In genomic region chr3:58628823-58629562, GRCh38 we compare ENCODE assay signal across 9 cellular contexts. TPM values are rescaled to one million over a fixed set of nuclear protein-coding genes. Genes with fewer than 3 reads are reported as not detected.
DNase-seq lines count a peak whose midpoint lies in the region; ATAC-seq lines count a peak whose summit lies in the region.
"Had no signal": no experiment of that assay in that cellular context is flagged by ENCODE, and none has a peak within 500 bp of the region (broad histone marks: within the 10 kb centered on the region; RNA-seq: fewer than 3 reads in every experiment).

No MANE protein-coding gene starts in this region.

- no peak overlapping the region for H3K4me3 ChIP-seq in skin epidermis

- in situ Hi-C loops in ACHN (cut with HindIII; ENCODE audit: low pct_ligation_motif_present, low pct_unique_long_range_greater_than_20kb, low sequenced_read_pairs), result no loop called here

- CTCF ChIA-PET in activated CD4-positive, alpha-beta T cell treated with anti-CD3 and anti-CD28 coated beads for 36 hours (lab: Charles Lee), result interaction anchor here (0.9 to 4.5 kb wide), 6 partner anchors 11 to 62 kb away, joined by 3 to 31 read pairs (median 5); no protein-coding TSS in a partner anchor

- no peaks in the 10 kb centered on the region for H3K9me3 Mint-ChIP-seq in activated T-helper 2 cell treated with anti-CD3 and anti-CD28 coated beads, Interferon-gamma antibody, Interleukin-2, Interleukin-4, amounts not matched to agents 10 μg/mL and 5 μg/mL and 100 μg/mL, durations not matched to agents 14 hours and 24 hours and 36 hours
- no peaks in the 10 kb centered on the region for H3K9me3 Mint-ChIP-seq in activated CD4-positive, alpha-beta T cell treated with anti-CD3 and anti-CD28 coated beads for 36 hours (ENCODE audit: low read depth)
- H3K9me3 Mint-ChIP-seq: activated CD4-positive, alpha-beta T cell treated with anti-CD3 and anti-CD28 coated beads, Interleukin-2, amount 10 ng/mL, durations not matched to agents 24 days and 14 days had no signal

- DNase-seq in HCEC 1CT (peak; percentile 92), amniotic stem cell (lab: John Stamatoyannopoulos, UW) (peak; percentile 72), left ventricle myocardium superior (peak; percentile 50), NCI-H748 (lab: John Stamatoyannopoulos, UW; ENCODE audit: unreplicated experiment) (no peak), ACHN (no peak)
- DNase-seq in activated T-helper 2 cell treated with anti-CD3 and anti-CD28 coated beads, Interferon-gamma antibody, Interleukin-2, Interleukin-4, amounts not matched to agents 10 μg/mL and 5 μg/mL and 100 μg/mL, durations not matched to agents 14 hours and 24 hours and 36 hours (ENCODE audit: low spot score), result no peak
- DNase-seq in activated CD4-positive, alpha-beta T cell treated with anti-CD3 and anti-CD28 coated beads for 36 hours, result no peak
- DNase-seq: activated CD4-positive, alpha-beta T cell treated with anti-CD3 and anti-CD28 coated beads, Interleukin-2, amount 10 ng/mL, durations not matched to agents 24 days and 14 days had no signal

- intact Hi-C loops in left ventricle myocardium superior (cut with micrococcal nuclease), result loop anchor here (2.0 kb wide), 1 partner anchor 60 kb away; no protein-coding TSS in a partner anchor
- intact Hi-C loops in activated T-helper 2 cell treated with anti-CD3 and anti-CD28 coated beads, Interferon-gamma antibody, Interleukin-2, Interleukin-4, amounts not matched to agents 10 μg/mL and 5 μg/mL and 100 μg/mL, durations not matched to agents 14 hours and 24 hours and 36 hours (cut with micrococcal nuclease), result no loop called here
- intact Hi-C loops in activated CD4-positive, alpha-beta T cell treated with anti-CD3 and anti-CD28 coated beads for 36 hours (cut with DNase I, micrococcal nuclease), result loop anchor here in 1 of 2 experiments (5.0 kb wide), 1 partner anchor 452 kb away; no protein-coding TSS in a partner anchor

- no peaks in the 10 kb centered on the region for H3K4me1 Mint-ChIP-seq in activated T-helper 2 cell treated with anti-CD3 and anti-CD28 coated beads, Interferon-gamma antibody, Interleukin-2, Interleukin-4, amounts not matched to agents 10 μg/mL and 5 μg/mL and 100 μg/mL, durations not matched to agents 14 hours and 24 hours and 36 hours (ENCODE audit: low read depth)
- no peaks in the 10 kb centered on the region for H3K4me1 Mint-ChIP-seq in activated CD4-positive, alpha-beta T cell treated with anti-CD3 and anti-CD28 coated beads for 36 hours
- H3K4me1 Mint-ChIP-seq: activated CD4-positive, alpha-beta T cell treated with anti-CD3 and anti-CD28 coated beads, Interleukin-2, amount 10 ng/mL, durations not matched to agents 24 days and 14 days had no signal

- H3K27ac Mint-ChIP-seq in activated T-helper 2 cell treated with anti-CD3 and anti-CD28 coated beads, Interferon-gamma antibody, Interleukin-2, Interleukin-4, amounts not matched to agents 10 μg/mL and 5 μg/mL and 100 μg/mL, durations not matched to agents 14 hours and 24 hours and 36 hours, result no peak overlapping the region
- no peak overlapping the region for H3K27ac Mint-ChIP-seq in activated CD4-positive, alpha-beta T cell treated with anti-CD3 and anti-CD28 coated beads for 36 hours
- H3K27ac Mint-ChIP-seq: activated CD4-positive, alpha-beta T cell treated with anti-CD3 and anti-CD28 coated beads, Interleukin-2, amount 10 ng/mL, durations not matched to agents 24 days and 14 days had no signal

- no peaks in the 10 kb centered on the region for H3K36me3 Mint-ChIP-seq in activated T-helper 2 cell treated with anti-CD3 and anti-CD28 coated beads, Interferon-gamma antibody, Interleukin-2, Interleukin-4, amounts not matched to agents 10 μg/mL and 5 μg/mL and 100 μg/mL, durations not matched to agents 14 hours and 24 hours and 36 hours (ENCODE audit: low read depth)
- no peaks in the 10 kb centered on the region for H3K36me3 Mint-ChIP-seq in activated CD4-positive, alpha-beta T cell treated with anti-CD3 and anti-CD28 coated beads for 36 hours (ENCODE audit: low read depth)

- POLR2A ChIA-PET in activated CD4-positive, alpha-beta T cell treated with anti-CD3 and anti-CD28 coated beads for 36 hours (lab: Charles Lee), result no interaction called here

- no peaks in the 10 kb centered on the region for H3K27me3 Mint-ChIP-seq in activated T-helper 2 cell treated with anti-CD3 and anti-CD28 coated beads, Interferon-gamma antibody, Interleukin-2, Interleukin-4, amounts not matched to agents 10 μg/mL and 5 μg/mL and 100 μg/mL, durations not matched to agents 14 hours and 24 hours and 36 hours (ENCODE audit: low read depth)
- peaks cover 5% of the 10 kb centered on the region for H3K27me3 Mint-ChIP-seq in activated CD4-positive, alpha-beta T cell treated with anti-CD3 and anti-CD28 coated beads for 36 hours

- H3K27ac ChIP-seq in skin epidermis, result peak overlapping the region in 11 of 21 experiments; percentile 3 to 70 (median 53)

- ATAC-seq in left ventricle myocardium superior, result peak; percentile 6
- no peak for ATAC-seq in activated CD4-positive, alpha-beta T cell treated with anti-CD3 and anti-CD28 coated beads for 36 hours

- no peak overlapping the region for H3K4me3 Mint-ChIP-seq in activated T-helper 2 cell treated with anti-CD3 and anti-CD28 coated beads, Interferon-gamma antibody, Interleukin-2, Interleukin-4, amounts not matched to agents 10 μg/mL and 5 μg/mL and 100 μg/mL, durations not matched to agents 14 hours and 24 hours and 36 hours (ENCODE audit: low read depth)
- no peak overlapping the region for H3K4me3 Mint-ChIP-seq in activated CD4-positive, alpha-beta T cell treated with anti-CD3 and anti-CD28 coated beads for 36 hours
- H3K4me3 Mint-ChIP-seq: activated CD4-positive, alpha-beta T cell treated with anti-CD3 and anti-CD28 coated beads, Interleukin-2, amount 10 ng/mL, durations not matched to agents 24 days and 14 days had no signal

RNA-seq across cellular contexts. Expression of gene FAM3D, which starts 37.6 kb away (rescaled TPM):
- total RNA-seq in left ventricle myocardium superior, result not detected
- total RNA-seq in activated T-helper 2 cell treated with anti-CD3 and anti-CD28 coated beads, Interferon-gamma antibody, Interleukin-2, Interleukin-4, amounts not matched to agents 10 μg/mL and 5 μg/mL and 100 μg/mL, durations not matched to agents 14 hours and 24 hours and 36 hours, result not detected in 2 replicates
- not detected for total RNA-seq in activated CD4-positive, alpha-beta T cell treated with anti-CD3 and anti-CD28 coated beads for 36 hours
- total RNA-seq: activated CD4-positive, alpha-beta T cell treated with anti-CD3 and anti-CD28 coated beads, Interleukin-2, amount 10 ng/mL, durations not matched to agents 24 days and 14 days had no signal

RNA-seq across cellular contexts. Expression of gene FAM107A, which starts 51.8 kb away (rescaled TPM):
- total RNA-seq in left ventricle myocardium superior, result 78.0 TPM
- not detected in 2 replicates for total RNA-seq in activated T-helper 2 cell treated with anti-CD3 and anti-CD28 coated beads, Interferon-gamma antibody, Interleukin-2, Interleukin-4, amounts not matched to agents 10 μg/mL and 5 μg/mL and 100 μg/mL, durations not matched to agents 14 hours and 24 hours and 36 hours
- total RNA-seq in activated CD4-positive, alpha-beta T cell treated with anti-CD3 and anti-CD28 coated beads for 36 hours, result not detected
- total RNA-seq: activated CD4-positive, alpha-beta T cell treated with anti-CD3 and anti-CD28 coated beads, Interleukin-2, amount 10 ng/mL, durations not matched to agents 24 days and 14 days had no signal

Comparison
In these comparisons a context has a peak if more than half of its experiments do, and no peak if none do; other contexts are left out.
1. DNase-seq: peak in HCEC 1CT (single experiment), amniotic stem cell (single experiment) and left ventricle myocardium superior (single experiment); none in activated T-helper 2 cell treated with anti-CD3 and anti-CD28 coated beads, Interferon-gamma antibody, Interleukin-2, Interleukin-4, amounts not matched to agents 10 μg/mL and 5 μg/mL and 100 μg/mL, durations not matched to agents 14 hours and 24 hours and 36 hours (single experiment), activated CD4-positive, alpha-beta T cell treated with anti-CD3 and anti-CD28 coated beads for 36 hours (single experiment), NCI-H748 (single experiment) and ACHN (single experiment).
2. RNA of gene FAM107A, which starts 51.8 kb away (total RNA-seq): 78.0 TPM in left ventricle myocardium superior (single experiment); not detected in activated T-helper 2 cell treated with anti-CD3 and anti-CD28 coated beads, Interferon-gamma antibody, Interleukin-2, Interleukin-4, amounts not matched to agents 10 μg/mL and 5 μg/mL and 100 μg/mL, durations not matched to agents 14 hours and 24 hours and 36 hours and not detected in activated CD4-positive, alpha-beta T cell treated with anti-CD3 and anti-CD28 coated beads for 36 hours; every median in the first group is over 10 times any median in the second.